In genomic region chr11:134037093-134037908, GRCh38 we compare ENCODE assay signal across 1 cellular context.
TF ChIP-seq lines count a peak whose summit lies in the region.

No MANE protein-coding gene starts in this region.

TF ChIP-seq in HEK293, 187 proteins besides CTCF, POLR2A, EP300 and RAD21 (continued from another document and continues in another):
- TF ChIP-seq, protein P1, sequence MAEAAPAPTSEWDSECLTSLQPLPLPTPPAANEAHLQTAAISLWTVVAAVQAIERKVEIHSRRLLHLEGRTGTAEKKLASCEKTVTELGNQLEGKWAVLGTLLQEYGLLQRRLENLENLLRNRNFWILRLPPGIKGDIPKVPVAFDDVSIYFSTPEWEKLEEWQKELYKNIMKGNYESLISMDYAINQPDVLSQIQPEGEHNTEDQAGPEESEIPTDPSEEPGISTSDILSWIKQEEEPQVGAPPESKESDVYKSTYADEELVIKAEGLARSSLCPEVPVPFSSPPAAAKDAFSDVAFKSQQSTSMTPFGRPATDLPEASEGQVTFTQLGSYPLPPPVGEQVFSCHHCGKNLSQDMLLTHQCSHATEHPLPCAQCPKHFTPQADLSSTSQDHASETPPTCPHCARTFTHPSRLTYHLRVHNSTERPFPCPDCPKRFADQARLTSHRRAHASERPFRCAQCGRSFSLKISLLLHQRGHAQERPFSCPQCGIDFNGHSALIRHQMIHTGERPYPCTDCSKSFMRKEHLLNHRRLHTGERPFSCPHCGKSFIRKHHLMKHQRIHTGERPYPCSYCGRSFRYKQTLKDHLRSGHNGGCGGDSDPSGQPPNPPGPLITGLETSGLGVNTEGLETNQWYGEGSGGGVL (tag by site-specific recombination; IDR thresholded peaks at IDR 0.05) = no peak
- TF ChIP-seq ZNF138 (tag by site-specific recombination; IDR thresholded peaks at IDR 0.05; ENCODE audit: borderline replicate concordance) = no peak
- TF ChIP-seq ZNF600 (tag by site-specific recombination; IDR thresholded peaks at IDR 0.05) = peak; percentile 81
- no peak for TF ChIP-seq ZNF266 (tag by site-specific recombination; IDR thresholded peaks at IDR 0.05; ENCODE audit: low read depth)
- peak; percentile 26 for TF ChIP-seq ZBTB26 (tag by site-specific recombination; optimal IDR thresholded peaks at IDR 0.05)
- no peak for TF ChIP-seq ZNF404 (tag by site-specific recombination; IDR thresholded peaks at IDR 0.05)
- TF ChIP-seq, protein P2, sequence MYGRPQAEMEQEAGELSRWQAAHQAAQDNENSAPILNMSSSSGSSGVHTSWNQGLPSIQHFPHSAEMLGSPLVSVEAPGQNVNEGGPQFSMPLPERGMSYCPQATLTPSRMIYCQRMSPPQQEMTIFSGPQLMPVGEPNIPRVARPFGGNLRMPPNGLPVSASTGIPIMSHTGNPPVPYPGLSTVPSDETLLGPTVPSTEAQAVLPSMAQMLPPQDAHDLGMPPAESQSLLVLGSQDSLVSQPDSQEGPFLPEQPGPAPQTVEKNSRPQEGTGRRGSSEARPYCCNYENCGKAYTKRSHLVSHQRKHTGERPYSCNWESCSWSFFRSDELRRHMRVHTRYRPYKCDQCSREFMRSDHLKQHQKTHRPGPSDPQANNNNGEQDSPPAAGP (tag by site-specific recombination; IDR thresholded peaks at IDR 0.05) = no peak
- TF ChIP-seq ZNF211 (tag by site-specific recombination; IDR thresholded peaks at IDR 0.05; ENCODE audit: low read depth) = no peak
- TF ChIP-seq ZNF792 (tag by site-specific recombination; IDR thresholded peaks at IDR 0.05) = no peak
- no peak for TF ChIP-seq ZNF629 (tag by site-specific recombination; IDR thresholded peaks at IDR 0.05)
- TF ChIP-seq KLF7 (tag by site-specific recombination; IDR thresholded peaks at IDR 0.05; ENCODE audit: borderline replicate concordance) = no peak
- no peak for TF ChIP-seq BCL6B (tag by site-specific recombination; IDR thresholded peaks at IDR 0.05)
- no peak for TF ChIP-seq ZNF837 (tag by site-specific recombination; IDR thresholded peaks at IDR 0.05)
- TF ChIP-seq ZNF223 (tag by site-specific recombination; IDR thresholded peaks at IDR 0.05) = no peak
- peak; percentile 78 for TF ChIP-seq ZBTB8A (tag by site-specific recombination; IDR thresholded peaks at IDR 0.05)
- no peak for TF ChIP-seq ZNF747 (tag by site-specific recombination; IDR thresholded peaks at IDR 0.05)
- no peak for TF ChIP-seq ZFP41 (tag by site-specific recombination; IDR thresholded peaks at IDR 0.05; ENCODE audit: borderline replicate concordance)
- TF ChIP-seq OSR2 (tag by site-specific recombination; IDR thresholded peaks at IDR 0.05) = no peak
- no peak for TF ChIP-seq REPIN1 (tag by site-specific recombination; IDR thresholded peaks at IDR 0.05; ENCODE audit: low read depth)
- TF ChIP-seq ZNF654 (tag by site-specific recombination; IDR thresholded peaks at IDR 0.05; ENCODE audit: low read depth) = no peak
- no peak for TF ChIP-seq ZNF248 (tag by site-specific recombination; IDR thresholded peaks at IDR 0.05)
- TF ChIP-seq GLIS1 (tag by site-specific recombination; IDR thresholded peaks at IDR 0.05) = peak; percentile 59
- no peak; the same call in 1 of the 2 replicates for TF ChIP-seq ZNF76 (tag by site-specific recombination; IDR thresholded peaks at IDR 0.05; ENCODE audit: borderline replicate concordance, low read depth)
- TF ChIP-seq SCRT2 (tag by site-specific recombination; IDR thresholded peaks at IDR 0.05) = no peak
- TF ChIP-seq ZNF214 (tag by site-specific recombination; IDR thresholded peaks at IDR 0.05; ENCODE audit: borderline replicate concordance) = no peak
- no peak for TF ChIP-seq BCL11A (tag by site-specific recombination; IDR thresholded peaks at IDR 0.05; ENCODE audit: low read depth)
- no peak for TF ChIP-seq YY1 (tag by site-specific recombination; IDR thresholded peaks at IDR 0.05)
- TF ChIP-seq, protein P3, sequence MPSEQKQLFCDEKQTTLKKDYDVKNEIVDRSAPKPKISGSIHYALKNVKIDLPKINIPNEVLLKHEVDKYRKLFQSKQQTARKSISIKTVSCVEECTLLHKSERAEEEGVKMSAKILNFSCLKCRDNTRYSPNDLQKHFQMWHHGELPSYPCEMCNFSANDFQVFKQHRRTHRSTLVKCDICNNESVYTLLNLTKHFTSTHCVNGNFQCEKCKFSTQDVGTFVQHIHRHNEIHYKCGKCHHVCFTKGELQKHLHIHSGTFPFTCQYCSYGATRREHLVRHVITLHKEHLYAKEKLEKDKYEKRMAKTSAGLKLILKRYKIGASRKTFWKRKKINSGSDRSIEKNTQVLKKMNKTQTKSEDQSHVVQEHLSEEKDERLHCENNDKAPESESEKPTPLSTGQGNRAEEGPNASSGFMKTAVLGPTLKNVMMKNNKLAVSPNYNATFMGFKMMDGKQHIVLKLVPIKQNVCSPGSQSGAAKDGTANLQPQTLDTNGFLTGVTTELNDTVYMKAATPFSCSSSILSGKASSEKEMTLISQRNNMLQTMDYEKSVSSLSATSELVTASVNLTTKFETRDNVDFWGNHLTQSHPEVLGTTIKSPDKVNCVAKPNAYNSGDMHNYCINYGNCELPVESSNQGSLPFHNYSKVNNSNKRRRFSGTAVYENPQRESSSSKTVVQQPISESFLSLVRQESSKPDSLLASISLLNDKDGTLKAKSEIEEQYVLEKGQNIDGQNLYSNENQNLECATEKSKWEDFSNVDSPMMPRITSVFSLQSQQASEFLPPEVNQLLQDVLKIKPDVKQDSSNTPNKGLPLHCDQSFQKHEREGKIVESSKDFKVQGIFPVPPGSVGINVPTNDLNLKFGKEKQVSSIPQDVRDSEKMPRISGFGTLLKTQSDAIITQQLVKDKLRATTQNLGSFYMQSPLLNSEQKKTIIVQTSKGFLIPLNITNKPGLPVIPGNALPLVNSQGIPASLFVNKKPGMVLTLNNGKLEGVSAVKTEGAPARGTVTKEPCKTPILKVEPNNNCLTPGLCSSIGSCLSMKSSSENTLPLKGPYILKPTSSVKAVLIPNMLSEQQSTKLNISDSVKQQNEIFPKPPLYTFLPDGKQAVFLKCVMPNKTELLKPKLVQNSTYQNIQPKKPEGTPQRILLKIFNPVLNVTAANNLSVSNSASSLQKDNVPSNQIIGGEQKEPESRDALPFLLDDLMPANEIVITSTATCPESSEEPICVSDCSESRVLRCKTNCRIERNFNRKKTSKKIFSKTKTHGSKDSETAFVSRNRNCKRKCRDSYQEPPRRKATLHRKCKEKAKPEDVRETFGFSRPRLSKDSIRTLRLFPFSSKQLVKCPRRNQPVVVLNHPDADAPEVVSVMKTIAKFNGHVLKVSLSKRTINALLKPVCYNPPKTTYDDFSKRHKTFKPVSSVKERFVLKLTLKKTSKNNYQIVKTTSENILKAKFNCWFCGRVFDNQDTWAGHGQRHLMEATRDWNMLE (tag by site-specific recombination; conservative IDR thresholded peaks at IDR 0.05; ENCODE audit: low read depth) = no peak; the same call in 1 of the 2 replicates
- TF ChIP-seq ZNF580 (tag by site-specific recombination; IDR thresholded peaks at IDR 0.05) = no peak; the same call in 1 of the 2 replicates
- peak; percentile 83; the same call in 1 of the 2 replicates for TF ChIP-seq GLIS2 (tag by site-specific recombination; IDR thresholded peaks at IDR 0.05)
- TF ChIP-seq ZNF433 (tag by site-specific recombination; IDR thresholded peaks at IDR 0.05; ENCODE audit: low read depth) = no peak
- TF ChIP-seq GLI2 (tag by site-specific recombination; IDR thresholded peaks at IDR 0.05; ENCODE audit: borderline replicate concordance, low read depth) = no peak
- peak; percentile 80; the same call in 1 of the 2 replicates for TF ChIP-seq KLF9 (tag by site-specific recombination; IDR thresholded peaks at IDR 0.05; ENCODE audit: low read depth)
- TF ChIP-seq ZNF677 (tag by site-specific recombination; IDR thresholded peaks at IDR 0.05) = no peak
- TF ChIP-seq SP3 (tag by site-specific recombination; IDR thresholded peaks at IDR 0.05) = peak; percentile 94
- no peak for TF ChIP-seq ZNF514 (tag by site-specific recombination; IDR thresholded peaks at IDR 0.05)
- no peak for TF ChIP-seq ZNF239 (tag by site-specific recombination; IDR thresholded peaks at IDR 0.05)
- TF ChIP-seq ZNF366 (tag by site-specific recombination; conservative IDR thresholded peaks at IDR 0.05) = no peak
- TF ChIP-seq ZNF302 (tag by site-specific recombination; IDR thresholded peaks at IDR 0.05; ENCODE audit: low read depth) = no peak
- TF ChIP-seq ZXDB (tag by site-specific recombination; IDR thresholded peaks at IDR 0.05) = no peak
- TF ChIP-seq, protein P4, sequence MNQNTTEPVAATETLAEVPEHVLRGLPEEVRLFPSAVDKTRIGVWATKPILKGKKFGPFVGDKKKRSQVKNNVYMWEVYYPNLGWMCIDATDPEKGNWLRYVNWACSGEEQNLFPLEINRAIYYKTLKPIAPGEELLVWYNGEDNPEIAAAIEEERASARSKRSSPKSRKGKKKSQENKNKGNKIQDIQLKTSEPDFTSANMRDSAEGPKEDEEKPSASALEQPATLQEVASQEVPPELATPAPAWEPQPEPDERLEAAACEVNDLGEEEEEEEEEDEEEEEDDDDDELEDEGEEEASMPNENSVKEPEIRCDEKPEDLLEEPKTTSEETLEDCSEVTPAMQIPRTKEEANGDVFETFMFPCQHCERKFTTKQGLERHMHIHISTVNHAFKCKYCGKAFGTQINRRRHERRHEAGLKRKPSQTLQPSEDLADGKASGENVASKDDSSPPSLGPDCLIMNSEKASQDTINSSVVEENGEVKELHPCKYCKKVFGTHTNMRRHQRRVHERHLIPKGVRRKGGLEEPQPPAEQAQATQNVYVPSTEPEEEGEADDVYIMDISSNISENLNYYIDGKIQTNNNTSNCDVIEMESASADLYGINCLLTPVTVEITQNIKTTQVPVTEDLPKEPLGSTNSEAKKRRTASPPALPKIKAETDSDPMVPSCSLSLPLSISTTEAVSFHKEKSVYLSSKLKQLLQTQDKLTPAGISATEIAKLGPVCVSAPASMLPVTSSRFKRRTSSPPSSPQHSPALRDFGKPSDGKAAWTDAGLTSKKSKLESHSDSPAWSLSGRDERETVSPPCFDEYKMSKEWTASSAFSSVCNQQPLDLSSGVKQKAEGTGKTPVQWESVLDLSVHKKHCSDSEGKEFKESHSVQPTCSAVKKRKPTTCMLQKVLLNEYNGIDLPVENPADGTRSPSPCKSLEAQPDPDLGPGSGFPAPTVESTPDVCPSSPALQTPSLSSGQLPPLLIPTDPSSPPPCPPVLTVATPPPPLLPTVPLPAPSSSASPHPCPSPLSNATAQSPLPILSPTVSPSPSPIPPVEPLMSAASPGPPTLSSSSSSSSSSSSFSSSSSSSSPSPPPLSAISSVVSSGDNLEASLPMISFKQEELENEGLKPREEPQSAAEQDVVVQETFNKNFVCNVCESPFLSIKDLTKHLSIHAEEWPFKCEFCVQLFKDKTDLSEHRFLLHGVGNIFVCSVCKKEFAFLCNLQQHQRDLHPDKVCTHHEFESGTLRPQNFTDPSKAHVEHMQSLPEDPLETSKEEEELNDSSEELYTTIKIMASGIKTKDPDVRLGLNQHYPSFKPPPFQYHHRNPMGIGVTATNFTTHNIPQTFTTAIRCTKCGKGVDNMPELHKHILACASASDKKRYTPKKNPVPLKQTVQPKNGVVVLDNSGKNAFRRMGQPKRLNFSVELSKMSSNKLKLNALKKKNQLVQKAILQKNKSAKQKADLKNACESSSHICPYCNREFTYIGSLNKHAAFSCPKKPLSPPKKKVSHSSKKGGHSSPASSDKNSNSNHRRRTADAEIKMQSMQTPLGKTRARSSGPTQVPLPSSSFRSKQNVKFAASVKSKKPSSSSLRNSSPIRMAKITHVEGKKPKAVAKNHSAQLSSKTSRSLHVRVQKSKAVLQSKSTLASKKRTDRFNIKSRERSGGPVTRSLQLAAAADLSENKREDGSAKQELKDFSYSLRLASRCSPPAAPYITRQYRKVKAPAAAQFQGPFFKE (tag by site-specific recombination; IDR thresholded peaks at IDR 0.05; ENCODE audit: borderline replicate concordance) = no peak
- TF ChIP-seq ZNF701 (tag by site-specific recombination; IDR thresholded peaks at IDR 0.05) = no peak
- TF ChIP-seq ZNF449 (tag by site-specific recombination; IDR thresholded peaks at IDR 0.05) = no peak
- no peak for TF ChIP-seq ZNF19 (tag by site-specific recombination; IDR thresholded peaks at IDR 0.05; ENCODE audit: low read depth)
